In genomic region chr3:181933052-181933618, GRCh38 we compare ENCODE assay signal across 20 cellular contexts.
DNase-seq lines count a peak whose midpoint lies in the region; ATAC-seq and TF ChIP-seq lines count a peak whose summit lies in the region.
"Had no signal": no experiment of that assay in that cellular context is flagged by ENCODE, and none has a peak within 500 bp of the region (broad histone marks: within the 10 kb centered on the region; RNA-seq: fewer than 3 reads in every experiment).

No MANE protein-coding gene starts in this region.

- H3K4me2 ChIP-seq in OCI-LY3 (ENCODE audit: low read length): peak overlapping the region; percentile 73
- H3K4me2 ChIP-seq in neural progenitor cell: no peak overlapping the region

- no peaks in the 10 kb centered on the region for H3K36me3 ChIP-seq in OCI-LY3 (replicated peaks; ENCODE audit: low read depth, low read length)
- H3K36me3 ChIP-seq in esophagus squamous epithelium: no peaks in the 10 kb centered on the region
- H3K36me3 ChIP-seq in neural progenitor cell: no peaks in the 10 kb centered on the region
- H3K36me3 ChIP-seq in ovary: no peaks in the 10 kb centered on the region

- peak overlapping the region; percentile 67 for H3K9ac ChIP-seq in OCI-LY3 (ENCODE audit: low read length)
- no peak overlapping the region for H3K9ac ChIP-seq in neural progenitor cell

- no peaks in the 10 kb centered on the region for H4K20me1 ChIP-seq in OCI-LY3 (ENCODE audit: insufficient read depth, low read length)
- H4K20me1 ChIP-seq in neural progenitor cell (ENCODE audit: low read depth): no peaks in the 10 kb centered on the region

- no peaks in the 10 kb centered on the region for H3K27me3 ChIP-seq in OCI-LY3 (ENCODE audit: low read depth, low read length)
- no peaks in the 10 kb centered on the region for H3K27me3 ChIP-seq in esophagus squamous epithelium
- no peaks in the 10 kb centered on the region for H3K27me3 ChIP-seq in neural progenitor cell
- no peaks in the 10 kb centered on the region for H3K27me3 ChIP-seq in ovary
- H3K27me3 ChIP-seq: foreskin keratinocyte had no signal

- no peak for TF ChIP-seq EP300 in ovary (IDR thresholded peaks at IDR 0.05)

- H3K27me3 Mint-ChIP-seq in neural progenitor cell (ENCODE audit: insufficient read depth, low read depth): peaks cover 2% of the 10 kb centered on the region
- H3K27me3 Mint-ChIP-seq: activated CD4-positive, alpha-beta memory T cell treated with anti-CD3 and anti-CD28 coated beads for 36 hours; activated naive CD8-positive, alpha-beta T cell treated with anti-CD3 and anti-CD28 coated beads, Interleukin-2, amount 50 U/mL, for 24 hours; naive B cell had no signal

- H3K27ac ChIP-seq in OCI-LY3 (ENCODE audit: low read length): peak overlapping the region; percentile 96
- H3K27ac ChIP-seq in esophagus squamous epithelium: no peak overlapping the region
- no peak overlapping the region for H3K27ac ChIP-seq in neural progenitor cell
- no peak overlapping the region for H3K27ac ChIP-seq in ovary
- H3K27ac ChIP-seq: foreskin keratinocyte had no signal

- H3K4me3 ChIP-seq in OCI-LY3 (ENCODE audit: low read length) (peak overlapping the region; percentile 60), esophagus squamous epithelium (no peak overlapping the region), neural progenitor cell (no peak overlapping the region), ovary (no peak overlapping the region)

- H3K9me3 ChIP-seq in OCI-LY3 (ENCODE audit: insufficient read depth, low read length) (no peaks in the 10 kb centered on the region), esophagus squamous epithelium (no peaks in the 10 kb centered on the region), neural progenitor cell (ENCODE audit: low read depth) (no peaks in the 10 kb centered on the region), ovary (no peaks in the 10 kb centered on the region)

- intact Hi-C loops in Right ventricle myocardium inferior (cut with DNase I) (no loop called here), esophagus squamous epithelium (cut with DNase I) (no loop called here), ovary (cut with DNase I) (loop anchor here in 1 of 4 donors (10.0 kb wide), 1 partner anchor 128 kb away; no protein-coding TSS in a partner anchor)

- peaks cover 10% of the 10 kb centered on the region for H3K9me3 Mint-ChIP-seq in neural progenitor cell

- TF ChIP-seq CTCF in OCI-LY3 (IDR thresholded peaks at IDR 0.05; ENCODE audit: low read depth, low read length): no peak
- no peak for TF ChIP-seq CTCF in esophagus squamous epithelium (IDR thresholded peaks at IDR 0.05)
- TF ChIP-seq CTCF in neural progenitor cell (IDR thresholded peaks at IDR 0.05): no peak
- no peak for TF ChIP-seq CTCF in ovary (IDR thresholded peaks at IDR 0.05)

- no peak overlapping the region for H3K27ac Mint-ChIP-seq in neural progenitor cell
- H3K27ac Mint-ChIP-seq: activated CD4-positive, alpha-beta memory T cell treated with anti-CD3 and anti-CD28 coated beads for 36 hours; activated naive CD8-positive, alpha-beta T cell treated with anti-CD3 and anti-CD28 coated beads, Interleukin-2, amount 50 U/mL, for 24 hours; CD4-positive, alpha-beta memory T cell; naive B cell had no signal

- H3K79me2 ChIP-seq in OCI-LY3 (ENCODE audit: low read length): no peaks in the 10 kb centered on the region
- no peaks in the 10 kb centered on the region for H3K79me2 ChIP-seq in neural progenitor cell (ENCODE audit: low read depth)

- WGBS in esophagus squamous epithelium, 2 donors: 71 to 73% methylated on average over 4 of the region's 4 CpGs
- WGBS in ovary, 3 donors: 73 to 82% (median 75%) methylated on average over 4 of the region's 4 CpGs

- H3K4me3 Mint-ChIP-seq in neural progenitor cell: no peak overlapping the region
- H3K4me3 Mint-ChIP-seq: activated CD4-positive, alpha-beta memory T cell treated with anti-CD3 and anti-CD28 coated beads for 36 hours; activated naive CD8-positive, alpha-beta T cell treated with anti-CD3 and anti-CD28 coated beads, Interleukin-2, amount 50 U/mL, for 24 hours; CD4-positive, alpha-beta memory T cell; naive B cell had no signal

- DNase-seq in NCI-H1105 treated with DMSO at 0.1 percent for 48 hours (lab: John Stamatoyannopoulos, UW) (peak; percentile 43), Right ventricle myocardium inferior (ENCODE audit: missing footprints) (no peak), esophagus squamous epithelium (lab: John Stamatoyannopoulos, UW) (no peak), neural progenitor cell (ENCODE audit: low spot score) (no peak), ovary (no peak)
- DNase-seq: activated CD4-positive, alpha-beta memory T cell treated with anti-CD3 and anti-CD28 coated beads for 36 hours; activated naive CD8-positive, alpha-beta T cell treated with anti-CD3 and anti-CD28 coated beads, Interleukin-2, amount 50 U/mL, for 24 hours; CD4-positive, alpha-beta memory T cell; DMS 273 treated with DMSO at 0.1 percent for 48 hours; foreskin keratinocyte; KBM-7; mesendoderm; naive B cell; NCI-H2029 treated with DMSO at 0.1 percent for 48 hours; retina; T1000; trophoblast cell had no signal

- H2AFZ ChIP-seq in OCI-LY3 (ENCODE audit: low read depth, low read length): no peak overlapping the region
- H2AFZ ChIP-seq in neural progenitor cell (replicated peaks): no peak overlapping the region

- H3K4me1 ChIP-seq in OCI-LY3 (ENCODE audit: low read length) (peaks cover 59% of the 10 kb centered on the region), esophagus squamous epithelium (no peaks in the 10 kb centered on the region), neural progenitor cell (peaks cover 6% of the 10 kb centered on the region), ovary (ENCODE audit: insufficient read depth) (no peaks in the 10 kb centered on the region)
- H3K4me1 ChIP-seq: foreskin keratinocyte had no signal

- ATAC-seq in GM18868 (IDR thresholded peaks at IDR 0.05; ENCODE audit: unreplicated experiment): peak; percentile 42
- peak; percentile 46 for ATAC-seq in HG02642 (IDR thresholded peaks at IDR 0.05; ENCODE audit: poor library complexity, unreplicated experiment)
- no peak for ATAC-seq in Right ventricle myocardium inferior
- ATAC-seq: activated naive CD8-positive, alpha-beta T cell treated with anti-CD3 and anti-CD28 coated beads, Interleukin-2, amount 50 U/mL, for 24 hours; foreskin keratinocyte had no signal

- H3K36me3 Mint-ChIP-seq in neural progenitor cell: no peaks in the 10 kb centered on the region
- H3K36me3 Mint-ChIP-seq: activated CD4-positive, alpha-beta memory T cell treated with anti-CD3 and anti-CD28 coated beads for 36 hours; CD4-positive, alpha-beta memory T cell; naive B cell had no signal

- TF ChIP-seq POLR2A in esophagus squamous epithelium (IDR thresholded peaks at IDR 0.05): no peak
- TF ChIP-seq POLR2A in ovary (IDR thresholded peaks at IDR 0.05): no peak

- peaks cover 7% of the 10 kb centered on the region for H3K4me1 Mint-ChIP-seq in neural progenitor cell
- H3K4me1 Mint-ChIP-seq: activated naive CD8-positive, alpha-beta T cell treated with anti-CD3 and anti-CD28 coated beads, Interleukin-2, amount 50 U/mL, for 24 hours; CD4-positive, alpha-beta memory T cell; naive B cell had no signal

- peaks cover 5% of the 10 kb centered on the region for H3F3A ChIP-seq in neural progenitor cell (ENCODE audit: low read depth)
